22 cellular contexts compared by ENCODE assay signal in the genomic region with DNA sequence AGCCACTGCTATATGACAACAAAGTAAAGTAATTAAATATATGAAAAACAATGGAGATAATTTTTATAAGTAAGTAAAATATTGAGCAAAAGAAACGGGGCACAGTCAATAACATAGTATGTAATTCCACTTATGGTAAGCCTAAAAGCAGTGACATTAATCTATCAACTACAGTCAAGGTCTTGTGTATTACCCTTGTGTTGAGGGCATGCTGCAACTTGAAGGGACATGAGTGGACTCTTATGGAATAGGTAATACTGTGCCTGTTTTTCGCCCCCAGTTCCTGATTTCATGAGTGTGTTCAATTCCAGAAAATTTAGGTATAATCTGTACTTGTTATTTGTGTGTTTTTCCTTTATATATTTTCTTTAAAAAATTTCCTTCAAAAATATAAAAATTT.
"Had no signal": no experiment of that assay in that cellular context is flagged by ENCODE, and none has a peak within 500 bp of the region (broad histone marks: within the 10 kb centered on the region; RNA-seq: fewer than 3 reads in every experiment).

No MANE protein-coding gene starts in this region.

- ATAC-seq: activated CD4-positive, CD25-positive, alpha-beta regulatory T cell treated with anti-CD3 and anti-CD28 coated beads, Interleukin-2, amount 50 U/mL, for 24 hours; activated CD8-positive, alpha-beta T cell treated with anti-CD3 and anti-CD28 coated beads for 36 hours; activated T-cell treated with anti-CD3 and anti-CD28 coated beads, Interleukin-2, amount 50 U/mL, for 72 hours; PC-3 had no signal

- H3K4me1 Mint-ChIP-seq: activated naive CD8-positive, alpha-beta T cell treated with anti-CD3 and anti-CD28 coated beads, Interleukin-2, amount 10 ng/mL, durations not matched to agents 7 days and 5 days; central memory CD8-positive, alpha-beta T cell; IgD-negative memory B cell had no signal

- H3K36me3 Mint-ChIP-seq: activated naive CD8-positive, alpha-beta T cell treated with anti-CD3 and anti-CD28 coated beads, Interleukin-2, amount 10 ng/mL, durations not matched to agents 7 days and 5 days; IgD-negative memory B cell had no signal

- H3K27ac Mint-ChIP-seq: activated CD8-positive, alpha-beta T cell treated with anti-CD3 and anti-CD28 coated beads for 36 hours; activated naive CD8-positive, alpha-beta T cell treated with anti-CD3 and anti-CD28 coated beads, Interleukin-2, amount 10 ng/mL, durations not matched to agents 7 days and 5 days; activated T-cell treated with anti-CD3 and anti-CD28 coated beads, Interleukin-2, amount 50 U/mL, for 72 hours; activated T-helper 2 cell treated with anti-CD3 and anti-CD28 coated beads, Interferon-gamma antibody, Interleukin-2, Interleukin-4, amounts not matched to agents 10 μg/mL and 5 μg/mL and 100 μg/mL, durations not matched to agents 14 hours and 24 hours and 36 hours; IgD-negative memory B cell had no signal

- H3K4me3 Mint-ChIP-seq: activated CD8-positive, alpha-beta T cell treated with anti-CD3 and anti-CD28 coated beads for 36 hours; activated naive CD8-positive, alpha-beta T cell treated with anti-CD3 and anti-CD28 coated beads, Interleukin-2, amount 10 ng/mL, durations not matched to agents 7 days and 5 days; activated T-cell treated with anti-CD3 and anti-CD28 coated beads, Interleukin-2, amount 50 U/mL, for 72 hours; central memory CD8-positive, alpha-beta T cell; IgD-negative memory B cell had no signal

- H3K9me3 Mint-ChIP-seq: activated CD8-positive, alpha-beta T cell treated with anti-CD3 and anti-CD28 coated beads for 36 hours; activated naive CD8-positive, alpha-beta T cell treated with anti-CD3 and anti-CD28 coated beads, Interleukin-2, amount 10 ng/mL, durations not matched to agents 7 days and 5 days; activated T-cell treated with anti-CD3 and anti-CD28 coated beads, Interleukin-2, amount 50 U/mL, for 72 hours; activated T-helper 2 cell treated with anti-CD3 and anti-CD28 coated beads, Interferon-gamma antibody, Interleukin-2, Interleukin-4, amounts not matched to agents 10 μg/mL and 5 μg/mL and 100 μg/mL, durations not matched to agents 14 hours and 24 hours and 36 hours; central memory CD8-positive, alpha-beta T cell had no signal

- H3K27me3 Mint-ChIP-seq: activated CD8-positive, alpha-beta T cell treated with anti-CD3 and anti-CD28 coated beads for 36 hours; activated naive CD8-positive, alpha-beta T cell treated with anti-CD3 and anti-CD28 coated beads, Interleukin-2, amount 10 ng/mL, durations not matched to agents 7 days and 5 days; central memory CD8-positive, alpha-beta T cell; IgD-negative memory B cell had no signal

- H3K27ac ChIP-seq: adrenal gland, SJCRH30 had no signal

- H3K27me3 ChIP-seq: adrenal gland, SJCRH30 had no signal

- H3K4me1 ChIP-seq: adrenal gland, SJCRH30 had no signal

- DNase-seq: activated CD4-positive, alpha-beta T cell treated with anti-CD3 and anti-CD28 coated beads for 4 hours; activated CD8-positive, alpha-beta memory T cell treated with anti-CD3 and anti-CD28 coated beads, Interleukin-2, amount 50 U/mL, for 4 hours; activated CD8-positive, alpha-beta T cell treated with anti-CD3 and anti-CD28 coated beads for 36 hours; activated naive CD4-positive, alpha-beta T cell treated with anti-CD3 and anti-CD28 coated beads, Interleukin-2, amount 50 U/mL, for 16 hours; activated naive CD8-positive, alpha-beta T cell treated with anti-CD3 and anti-CD28 coated beads, Interleukin-2, amount 10 ng/mL, durations not matched to agents 7 days and 5 days; activated T-cell treated with anti-CD3 and anti-CD28 coated beads, Interleukin-2, amount 50 U/mL, for 72 hours; adrenal gland; anterior cingulate cortex; KG1; NCI-H1048; NCI-H1417 treated with DMSO at 0.1 percent for 48 hours; NCI-H187; NCI-H2171; NCI-H2227 treated with DMSO at 0.1 percent for 48 hours; PC-3; SJCRH30; SK-N-SH; T-helper 1 cell had no signal
